Comparison of ENCODE assay signal across 18 cellular contexts in the genomic region with DNA sequence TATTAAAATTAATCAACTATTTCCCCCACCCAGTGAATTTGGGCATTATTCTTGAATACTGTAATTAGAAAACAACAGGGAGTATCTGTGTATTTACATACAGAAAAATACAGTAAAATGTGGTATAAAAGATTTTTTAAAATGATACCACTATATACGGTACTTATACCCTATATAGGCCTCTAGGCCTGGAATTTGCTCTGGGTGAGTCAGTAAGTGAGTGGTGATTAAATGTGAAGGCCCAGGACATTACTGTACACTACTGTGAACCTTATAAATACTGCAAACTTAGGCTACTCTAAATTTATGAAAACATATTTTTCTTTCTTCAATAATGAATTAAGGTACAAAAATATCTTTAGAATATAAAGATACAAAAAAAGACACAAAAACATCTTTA. TPM values are rescaled to one million over a fixed set of nuclear protein-coding genes. Genes with fewer than 3 reads are reported as not detected.
DNase-seq lines count a peak whose midpoint lies in the region; ATAC-seq and TF ChIP-seq lines count a peak whose summit lies in the region.
"Had no signal": no experiment of that assay in that cellular context is flagged by ENCODE, and none has a peak within 500 bp of the region (broad histone marks: within the 10 kb centered on the region; RNA-seq: fewer than 3 reads in every experiment).

No MANE protein-coding gene starts in this region.

- H3K4me1 ChIP-seq in smooth muscle cell (ENCODE audit: low read depth): peaks cover 3% of the 10 kb centered on the region
- H3K4me1 ChIP-seq: A549, BE2C had no signal

- H4K20me1 ChIP-seq in smooth muscle cell (ENCODE audit: low read depth): no peaks in the 10 kb centered on the region

- H3K4me2 ChIP-seq in smooth muscle cell: peak overlapping the region; percentile 37
- H3K4me2 ChIP-seq: A549 had no signal

- H3K4me3 Mint-ChIP-seq in activated CD4-positive, alpha-beta T cell treated with anti-CD3 and anti-CD28 coated beads for 36 hours: no peak overlapping the region
- H3K4me3 Mint-ChIP-seq: CD4-positive, alpha-beta memory T cell; IgD-negative memory B cell had no signal

- no peak overlapping the region for H3K4me3 ChIP-seq in smooth muscle cell
- H3K4me3 ChIP-seq: A549 had no signal

- H2AFZ ChIP-seq in smooth muscle cell (ENCODE audit: low read depth): peak overlapping the region; percentile 73

- intact Hi-C loops in activated CD4-positive, alpha-beta T cell treated with anti-CD3 and anti-CD28 coated beads for 36 hours (cut with DNase I, micrococcal nuclease): no loop called here

- H3F3A ChIP-seq in smooth muscle cell (ENCODE audit: low read depth): no peaks in the 10 kb centered on the region

- POLR2A ChIA-PET in activated CD4-positive, alpha-beta T cell treated with anti-CD3 and anti-CD28 coated beads for 36 hours (lab: Charles Lee): no interaction called here

- no peak overlapping the region for H3K9ac ChIP-seq in smooth muscle cell (ENCODE audit: low read depth)

- no peak for TF ChIP-seq CTCF in smooth muscle cell (IDR thresholded peaks at IDR 0.05; ENCODE audit: borderline replicate concordance, insufficient read depth, poor library complexity, severe bottlenecking)

- no peaks in the 10 kb centered on the region for H3K36me3 ChIP-seq in smooth muscle cell (ENCODE audit: low read depth)
- H3K36me3 ChIP-seq: BE2C had no signal

- no peaks in the 10 kb centered on the region for H3K9me3 Mint-ChIP-seq in activated CD4-positive, alpha-beta T cell treated with anti-CD3 and anti-CD28 coated beads for 36 hours (ENCODE audit: low read depth)
- H3K9me3 Mint-ChIP-seq: IgD-negative memory B cell had no signal

- no peaks in the 10 kb centered on the region for H3K9me3 ChIP-seq in smooth muscle cell (replicated peaks; ENCODE audit: low read depth)
- H3K9me3 ChIP-seq: A549, BE2C had no signal

- no peaks in the 10 kb centered on the region for H3K27me3 ChIP-seq in smooth muscle cell (ENCODE audit: low read depth)
- H3K27me3 ChIP-seq: BE2C had no signal

- H3K36me3 Mint-ChIP-seq in activated CD4-positive, alpha-beta T cell treated with anti-CD3 and anti-CD28 coated beads for 36 hours (ENCODE audit: low read depth): no peaks in the 10 kb centered on the region
- H3K36me3 Mint-ChIP-seq: CD4-positive, alpha-beta memory T cell; IgD-negative memory B cell had no signal

- H3K27ac Mint-ChIP-seq in activated CD4-positive, alpha-beta T cell treated with anti-CD3 and anti-CD28 coated beads for 36 hours: no peak overlapping the region
- H3K27ac Mint-ChIP-seq: CD4-positive, alpha-beta memory T cell; IgD-negative memory B cell had no signal

- no peaks in the 10 kb centered on the region for H3K79me2 ChIP-seq in smooth muscle cell (ENCODE audit: low read depth)

- DNase-seq in NCI-H226 (peak; percentile 13), amniotic epithelial cell (ENCODE audit: low read depth) (peak; percentile 44), iris pigment epithelial cell (ENCODE audit: low read depth) (peak; percentile 36), smooth muscle cell (lab: John Stamatoyannopoulos, UW; ENCODE audit: unreplicated experiment) (no peak), NCI-H2171 (lab: John Stamatoyannopoulos, UW) (no peak), DMS114 treated with DMSO at 0.1 percent for 48 hours (lab: John Stamatoyannopoulos, UW; ENCODE audit: unreplicated experiment) (no peak)
- no peak for DNase-seq in activated CD4-positive, alpha-beta T cell treated with anti-CD3 and anti-CD28 coated beads for 36 hours
- DNase-seq: BE2C; CD4-positive, alpha-beta memory T cell; DND-41; GF-D8 had no signal

- no peaks in the 10 kb centered on the region for H3K27me3 Mint-ChIP-seq in activated CD4-positive, alpha-beta T cell treated with anti-CD3 and anti-CD28 coated beads for 36 hours
- H3K27me3 Mint-ChIP-seq: CD4-positive, alpha-beta memory T cell; IgD-negative memory B cell had no signal

- H3K27ac ChIP-seq in smooth muscle cell (ENCODE audit: low read depth): peak overlapping the region; percentile 71
- H3K27ac ChIP-seq: A549, C4-2B had no signal

- CTCF ChIA-PET in activated CD4-positive, alpha-beta T cell treated with anti-CD3 and anti-CD28 coated beads for 36 hours (lab: Charles Lee): no interaction called here

- 3% methylated on average over 1 of the region's 1 CpG for WGBS in smooth muscle cell (ENCODE audit: low lambda C conversion rate)

- no peaks in the 10 kb centered on the region for H3K4me1 Mint-ChIP-seq in activated CD4-positive, alpha-beta T cell treated with anti-CD3 and anti-CD28 coated beads for 36 hours
- H3K4me1 Mint-ChIP-seq: CD4-positive, alpha-beta memory T cell; IgD-negative memory B cell had no signal

- ATAC-seq in HG02885 (IDR thresholded peaks at IDR 0.05; ENCODE audit: poor library complexity, unreplicated experiment): no peak
- ATAC-seq in activated CD4-positive, alpha-beta T cell treated with anti-CD3 and anti-CD28 coated beads for 36 hours: no peak
- ATAC-seq: A549, HCT116 had no signal

RNA-seq across cellular contexts. Expression of a gene that starts 6.3 kb away (rescaled TPM):
- not detected in 2 replicates for total RNA-seq in smooth muscle cell
- not detected in 2 replicates for polyA plus RNA-seq in smooth muscle cell
- not detected for total RNA-seq in activated CD4-positive, alpha-beta T cell treated with anti-CD3 and anti-CD28 coated beads for 36 hours
- total RNA-seq: CD4-positive, alpha-beta memory T cell; HT-29 had no signal
- polyA plus RNA-seq: A549; AG04450; CD4-positive, alpha-beta memory T cell; IgD-negative memory B cell had no signal

RNA-seq across cellular contexts. Expression of a gene that starts 10.2 kb away (rescaled TPM):
- 5.6 and 16.1 TPM in 2 replicates for total RNA-seq in smooth muscle cell
- polyA plus RNA-seq in smooth muscle cell: 5.1 and 12.5 TPM in 2 replicates
- not detected for total RNA-seq in activated CD4-positive, alpha-beta T cell treated with anti-CD3 and anti-CD28 coated beads for 36 hours
- total RNA-seq: CD4-positive, alpha-beta memory T cell; HT-29 had no signal
- polyA plus RNA-seq: A549; AG04450; CD4-positive, alpha-beta memory T cell; IgD-negative memory B cell had no signal

RNA-seq across cellular contexts. Expression of a gene that starts 40.6 kb away (rescaled TPM):
- total RNA-seq in smooth muscle cell: 0.18 and 0.54 TPM in 2 replicates
- 0.93 and 1.5 TPM in 2 replicates for polyA plus RNA-seq in smooth muscle cell
- not detected for total RNA-seq in activated CD4-positive, alpha-beta T cell treated with anti-CD3 and anti-CD28 coated beads for 36 hours
- total RNA-seq: CD4-positive, alpha-beta memory T cell; HT-29 had no signal
- polyA plus RNA-seq: A549; AG04450; CD4-positive, alpha-beta memory T cell; IgD-negative memory B cell had no signal

Comparison
In these comparisons a context has a peak if more than half of its experiments do, and no peak if none do; other contexts are left out.
1. DNase-seq: peak in NCI-H226 (single experiment), amniotic epithelial cell (single experiment) and iris pigment epithelial cell (single experiment); none in smooth muscle cell (single experiment), activated CD4-positive, alpha-beta T cell treated with anti-CD3 and anti-CD28 coated beads for 36 hours (single experiment), NCI-H2171 (single experiment) and DMS114 treated with DMSO at 0.1 percent for 48 hours (single experiment).